Comparison of ENCODE assay signal across 29 cellular contexts in genomic region chr16:80051040-80051439, GRCh38.
"Had no signal": no experiment of that assay in that cellular context is flagged by ENCODE, and none has a peak within 500 bp of the region (broad histone marks: within the 10 kb centered on the region; RNA-seq: fewer than 3 reads in every experiment).

No MANE protein-coding gene starts in this region.

- H3K36me3 ChIP-seq: brain microvascular endothelial cell, cardiac muscle cell, colonic mucosa, SJCRH30 had no signal

- H3K27ac Mint-ChIP-seq: activated B cell treated with CpG ODN at 0.5 μM for 24 hours; activated CD4-positive, alpha-beta memory T cell treated with anti-CD3 and anti-CD28 coated beads, Interleukin-2, amount 10 ng/mL, durations not matched to agents 7 days and 5 days; activated CD8-positive, alpha-beta memory T cell treated with anti-CD3 and anti-CD28 coated beads, Interleukin-2, amount 10 ng/mL, durations not matched to agents 7 days and 5 days; activated naive CD4-positive, alpha-beta T cell treated with anti-CD3 and anti-CD28 coated beads, Interleukin-2, amount 10 ng/mL, durations not matched to agents 7 days and 5 days; activated naive CD8-positive, alpha-beta T cell; activated naive CD8-positive, alpha-beta T cell treated with anti-CD3 and anti-CD28 coated beads, Interleukin-2, amount 50 U/mL, for 24 hours had no signal

- DNase-seq: activated B cell treated with CpG ODN at 0.5 μM for 24 hours; activated CD4-positive, alpha-beta memory T cell treated with anti-CD3 and anti-CD28 coated beads, Interleukin-2, amount 10 ng/mL, durations not matched to agents 7 days and 5 days; activated CD4-positive, alpha-beta T cell treated with anti-CD3 and anti-CD28 coated beads for 4 hours; activated CD4-positive, CD25-positive, alpha-beta regulatory T cell treated with anti-CD3 and anti-CD28 coated beads, Interleukin-2, amount 50 U/mL, for 72 hours; activated CD8-positive, alpha-beta memory T cell treated with anti-CD3 and anti-CD28 coated beads for 24 hours; activated CD8-positive, alpha-beta memory T cell treated with anti-CD3 and anti-CD28 coated beads, Interleukin-2, amount 10 ng/mL, durations not matched to agents 7 days and 5 days; activated CD8-positive, alpha-beta memory T cell treated with anti-CD3 and anti-CD28 coated beads, Interleukin-2, amount 50 U/mL, for 48 hours; activated effector memory CD4-positive, alpha-beta T cell treated with Interleukin-2 at 50 U/mL for 16 hours; activated naive CD4-positive, alpha-beta T cell treated with anti-CD3 and anti-CD28 coated beads, Interleukin-2, amount 10 ng/mL, durations not matched to agents 7 days and 5 days; activated naive CD8-positive, alpha-beta T cell treated with anti-CD3 and anti-CD28 coated beads, Interleukin-2, amount 50 U/mL, for 24 hours; activated T-cell treated with anti-CD3 and anti-CD28 coated beads, Interleukin-2, amount 50 U/mL, for 48 hours; anterior cingulate cortex; brain microvascular endothelial cell; colonic mucosa; NCI-H1092 treated with DMSO at 0.1 percent for 48 hours; NCI-H1417; NCI-H187 treated with DMSO at 0.1 percent for 48 hours; NCI-H2081; NCI-H226; NCI-H524 treated with DMSO at 0.1 percent for 48 hours; SHP77; SJCRH30; T1000 had no signal

- H3K4me3 ChIP-seq: cardiac muscle cell, colonic mucosa, SJCRH30, SK-N-MC had no signal

- ATAC-seq: activated CD8-positive, alpha-beta memory T cell treated with anti-CD3 and anti-CD28 coated beads, Interleukin-2, amount 10 ng/mL, durations not matched to agents 7 days and 5 days; activated naive CD8-positive, alpha-beta T cell treated with anti-CD3 and anti-CD28 coated beads, Interleukin-2, amount 50 U/mL, for 24 hours; Panc1 had no signal

- H3K4me1 ChIP-seq: colonic mucosa, SJCRH30 had no signal

- H3K27me3 Mint-ChIP-seq: activated B cell treated with CpG ODN at 0.5 μM for 24 hours; activated naive CD4-positive, alpha-beta T cell treated with anti-CD3 and anti-CD28 coated beads, Interleukin-2, amount 10 ng/mL, durations not matched to agents 7 days and 5 days; activated naive CD8-positive, alpha-beta T cell had no signal

- H3K27me3 ChIP-seq: brain microvascular endothelial cell, colonic mucosa, SJCRH30 had no signal

- H3K36me3 Mint-ChIP-seq: activated CD8-positive, alpha-beta memory T cell treated with anti-CD3 and anti-CD28 coated beads, Interleukin-2, amount 10 ng/mL, durations not matched to agents 7 days and 5 days; activated naive CD4-positive, alpha-beta T cell treated with anti-CD3 and anti-CD28 coated beads, Interleukin-2, amount 10 ng/mL, durations not matched to agents 7 days and 5 days; activated naive CD8-positive, alpha-beta T cell had no signal

- FAIRE-seq: TTC549 had no signal

- H3K9me3 Mint-ChIP-seq: activated CD4-positive, alpha-beta memory T cell treated with anti-CD3 and anti-CD28 coated beads, Interleukin-2, amount 10 ng/mL, durations not matched to agents 7 days and 5 days; activated naive CD4-positive, alpha-beta T cell treated with anti-CD3 and anti-CD28 coated beads, Interleukin-2, amount 10 ng/mL, durations not matched to agents 7 days and 5 days; activated naive CD8-positive, alpha-beta T cell treated with anti-CD3 and anti-CD28 coated beads, Interleukin-2, amount 50 U/mL, for 24 hours; central memory CD8-positive, alpha-beta T cell had no signal

- H3K9me3 ChIP-seq: colonic mucosa, SJCRH30 had no signal

- H3K27ac ChIP-seq: brain microvascular endothelial cell, cardiac muscle cell, colonic mucosa, SJCRH30, SK-N-MC had no signal

- H3K4me3 Mint-ChIP-seq: activated B cell treated with CpG ODN at 0.5 μM for 24 hours; activated CD4-positive, alpha-beta memory T cell treated with anti-CD3 and anti-CD28 coated beads, Interleukin-2, amount 10 ng/mL, durations not matched to agents 7 days and 5 days; activated CD8-positive, alpha-beta memory T cell treated with anti-CD3 and anti-CD28 coated beads, Interleukin-2, amount 10 ng/mL, durations not matched to agents 7 days and 5 days; activated naive CD4-positive, alpha-beta T cell treated with anti-CD3 and anti-CD28 coated beads, Interleukin-2, amount 10 ng/mL, durations not matched to agents 7 days and 5 days; activated naive CD8-positive, alpha-beta T cell; activated naive CD8-positive, alpha-beta T cell treated with anti-CD3 and anti-CD28 coated beads, Interleukin-2, amount 50 U/mL, for 24 hours; central memory CD8-positive, alpha-beta T cell had no signal

- H3K4me1 Mint-ChIP-seq: activated B cell treated with CpG ODN at 0.5 μM for 24 hours; activated CD4-positive, alpha-beta memory T cell treated with anti-CD3 and anti-CD28 coated beads, Interleukin-2, amount 10 ng/mL, durations not matched to agents 7 days and 5 days; activated CD8-positive, alpha-beta memory T cell treated with anti-CD3 and anti-CD28 coated beads, Interleukin-2, amount 10 ng/mL, durations not matched to agents 7 days and 5 days; activated naive CD4-positive, alpha-beta T cell treated with anti-CD3 and anti-CD28 coated beads, Interleukin-2, amount 10 ng/mL, durations not matched to agents 7 days and 5 days; activated naive CD8-positive, alpha-beta T cell treated with anti-CD3 and anti-CD28 coated beads, Interleukin-2, amount 50 U/mL, for 24 hours; central memory CD8-positive, alpha-beta T cell had no signal
